13 cellular contexts compared by ENCODE assay signal in genomic region chr2:47899915-47900314, GRCh38. TPM values are rescaled to one million over a fixed set of nuclear protein-coding genes. Genes with fewer than 3 reads are reported as not detected.
A peak's percentile ranks its signal among the peaks of the same experiment; 100 is the strongest.
DNase-seq lines count a peak whose midpoint lies in the region; ATAC-seq, FAIRE-seq and TF ChIP-seq lines count a peak whose summit lies in the region.
"Had no signal": no experiment of that assay in that cellular context is flagged by ENCODE, and none has a peak within 500 bp of the region (broad histone marks: within the 10 kb centered on the region; RNA-seq: fewer than 3 reads in every experiment).

No MANE protein-coding gene starts in this region.

- no peak overlapping the region for H3K4me3 ChIP-seq in CD8-positive, alpha-beta memory T cell (ENCODE audit: low read length)
- H3K4me3 ChIP-seq in NB4 (ENCODE audit: low read depth, low read length) (no peak overlapping the region), kidney (ENCODE audit: low read length in 2 of 2) (no peak overlapping the region)

- POLR2A ChIA-PET in CD8-positive, alpha-beta memory T cell (lab: Charles Lee) = interaction anchor here (0.6 to 1.0 kb wide), 2 partner anchors 11 to 117 kb away, joined by 3 read pairs; partner anchors contain the start of gene MSH6

- ATAC-seq in HG03135 (IDR thresholded peaks at IDR 0.05; ENCODE audit: unreplicated experiment) = no peak
- ATAC-seq in left lobe of liver = no peak

- no peak for FAIRE-seq in kidney (lab: Jason Lieb, UNC)
- FAIRE-seq: small intestine had no signal

- no peaks in the 10 kb centered on the region for H3K27me3 Mint-ChIP-seq in CD8-positive, alpha-beta memory T cell
- H3K27me3 Mint-ChIP-seq in chondrocyte (ENCODE audit: low read depth) (no peaks in the 10 kb centered on the region), nephron (ENCODE audit: low read depth) (no peaks in the 10 kb centered on the region)

- no peak for DNase-seq in CD8-positive, alpha-beta memory T cell
- DNase-seq in NB4 (ENCODE audit: low read depth) (peak; percentile 16), chondrocyte (ENCODE audit: low spot score) (no peak), kidney (no peak), HCEC 1CT (no peak), left lobe of liver (ENCODE audit: low spot score) (no peak)
- DNase-seq: activated effector memory CD4-positive, alpha-beta T cell treated with anti-CD3 and anti-CD28 coated beads, Interleukin-2, amount 50 U/mL, for 16 hours; KG1; NCI-H510A; small intestine; stimulated activated naive CD4-positive, alpha-beta T cell treated with Interleukin-2 at 50 U/mL for 16 hours had no signal

- H3K4me3 Mint-ChIP-seq in CD8-positive, alpha-beta memory T cell = peak overlapping the region in 3 of 7 donors; percentile 5 to 28 (median 5)
- no peak overlapping the region for H3K4me3 Mint-ChIP-seq in chondrocyte (ENCODE audit: unreplicated experiment)
- H3K4me3 Mint-ChIP-seq in nephron = no peak overlapping the region

- H3K27ac Mint-ChIP-seq in CD8-positive, alpha-beta memory T cell = peak overlapping the region in 7 of 8 donors; percentile 2 to 68 (median 15)
- H3K27ac Mint-ChIP-seq in chondrocyte (ENCODE audit: unreplicated experiment) = peak overlapping the region; percentile 38
- H3K27ac Mint-ChIP-seq in nephron = peak overlapping the region in 2 of 3 experiments; percentile 47 to 52

- TF ChIP-seq CTCF in NB4 (IDR thresholded peaks at IDR 0.05; ENCODE audit: low read depth, low read length) = no peak
- no peak for TF ChIP-seq CTCF in chondrocyte (IDR thresholded peaks at IDR 0.05)
- no peak for TF ChIP-seq CTCF in nephron (IDR thresholded peaks at IDR 0.05; ENCODE audit: unreplicated experiment in 3 of 3)
- TF ChIP-seq CTCF in kidney (IDR thresholded peaks at IDR 0.05; ENCODE audit: borderline replicate concordance, extremely low read depth, insufficient read depth) = no peak

- peaks cover 0 to 19% (median 2%) of the 10 kb centered on the region in 3 donors for H3K36me3 Mint-ChIP-seq in CD8-positive, alpha-beta memory T cell
- H3K36me3 Mint-ChIP-seq in chondrocyte (ENCODE audit: low read depth) (peaks cover 2% of the 10 kb centered on the region), nephron (ENCODE audit: low read depth) (peaks cover 12% of the 10 kb centered on the region)

- H3K9me3 Mint-ChIP-seq in CD8-positive, alpha-beta memory T cell = no peaks in the 10 kb centered on the region
- H3K9me3 Mint-ChIP-seq in chondrocyte (ENCODE audit: low read depth) = no peaks in the 10 kb centered on the region
- H3K9me3 Mint-ChIP-seq in nephron = no peaks in the 10 kb centered on the region

- H3K9ac ChIP-seq in kidney (ENCODE audit: low read length in 2 of 2) = no peak overlapping the region

- no peaks in the 10 kb centered on the region for H3K9me3 ChIP-seq in CD8-positive, alpha-beta memory T cell (ENCODE audit: low read length)
- H3K9me3 ChIP-seq in kidney (ENCODE audit: control insufficient read depth in 1 of 2, low read length in 2 of 2) = no peaks in the 10 kb centered on the region

- CTCF ChIA-PET in CD8-positive, alpha-beta memory T cell (lab: Charles Lee) = interaction anchor here (0.6 to 1.2 kb wide), 2 partner anchors 19 to 42 kb away, joined by 3 read pairs; no protein-coding TSS in a partner anchor

- TF ChIP-seq POLR2A in NB4 (IDR thresholded peaks at IDR 0.05; ENCODE audit: extremely low read depth, insufficient read length) = no peak

- no peaks in the 10 kb centered on the region for H3K36me3 ChIP-seq in CD8-positive, alpha-beta memory T cell (ENCODE audit: insufficient read depth, low read length)
- H3K36me3 ChIP-seq in kidney (ENCODE audit: control insufficient read depth in 1 of 2, insufficient read depth in 2 of 2, low read length in 2 of 2) = no peaks in the 10 kb centered on the region

- intact Hi-C loops in kidney (cut with DNase I) = loop anchor here (10.0 kb wide), 1 partner anchor 45 kb away; no protein-coding TSS in a partner anchor

- H3K27me3 ChIP-seq in CD8-positive, alpha-beta memory T cell (ENCODE audit: insufficient read depth, low read length, poor library complexity, severe bottlenecking) = no peaks in the 10 kb centered on the region

- H3K4me1 ChIP-seq in CD8-positive, alpha-beta memory T cell (ENCODE audit: insufficient read depth, low read length) = peaks cover 62% of the 10 kb centered on the region
- H3K4me1 ChIP-seq in kidney (ENCODE audit: control insufficient read depth in 1 of 2, insufficient read depth in 1 of 2, low read depth in 1 of 2, low read length in 2 of 2) = peaks cover 10 to 18% of the 10 kb centered on the region in 2 donors

- H3K4me1 Mint-ChIP-seq in CD8-positive, alpha-beta memory T cell = peaks cover 74 to 81% (median 78%) of the 10 kb centered on the region in 3 donors
- H3K4me1 Mint-ChIP-seq in chondrocyte (ENCODE audit: low read depth) (peaks cover 66% of the 10 kb centered on the region), nephron (peaks cover 49% of the 10 kb centered on the region)

- no peak overlapping the region for H3K27ac ChIP-seq in CD8-positive, alpha-beta memory T cell (ENCODE audit: low read depth, low read length)
- H3K27ac ChIP-seq in kidney (ENCODE audit: low read depth in 2 of 2, low read length in 2 of 2) = peak overlapping the region in 1 of 2 donors; percentile 23

RNA-seq across cellular contexts. Expression of gene FBXO11, which starts 6.4 kb away (rescaled TPM):
- total RNA-seq in CD8-positive, alpha-beta memory T cell = 10 to 100 TPM; 41.2 to 41.8 TPM
- polyA plus RNA-seq in CD8-positive, alpha-beta memory T cell = 9.9 TPM
- total RNA-seq in chondrocyte (57.9 to 58.7 TPM (median 58.1 TPM) in 3 replicates), kidney (68.7 TPM), left lobe of liver (21.0 TPM)
- polyA plus RNA-seq in kidney (ENCODE audit: insufficient read depth, low read depth, low replicate concordance) = 21.9 TPM
